ENCODE assay signal across 9 cellular contexts in genomic region chr12:124906606-124907261, GRCh38. TPM values are rescaled to one million over a fixed set of nuclear protein-coding genes. Genes with fewer than 3 reads are reported as not detected.
DNase-seq lines count a peak whose midpoint lies in the region; ATAC-seq, FAIRE-seq and TF ChIP-seq lines count a peak whose summit lies in the region.
"Had no signal": no experiment of that assay in that cellular context is flagged by ENCODE, and none has a peak within 500 bp of the region (broad histone marks: within the 10 kb centered on the region; RNA-seq: fewer than 3 reads in every experiment).

No MANE protein-coding gene starts in this region.

- TF ChIP-seq POLR2A in GM12891 (IDR thresholded peaks at IDR 0.05; ENCODE audit: low read depth, low read length), result no peak

- WGBS in iPS DF 6.9 (ENCODE audit: insufficient coverage, insufficient read length), result no CpG with 5 or more reads among the region's 2 CpGs

- peak; percentile 58 for ATAC-seq in HG02798 (IDR thresholded peaks at IDR 0.05; ENCODE audit: poor library complexity, unreplicated experiment)

- H3K4me3 ChIP-seq in iPS DF 6.9 (ENCODE audit: low read length), result no peak overlapping the region
- H3K4me3 ChIP-seq: skin epidermis had no signal

- DNase-seq in GM12891 (ENCODE audit: insufficient read length, low spot score) (peak; percentile 55), SK-MEL-5 (ENCODE audit: low read depth, low spot score) (peak; percentile 97), astrocyte of the hippocampus (ENCODE audit: low read depth, low spot score) (peak; percentile 95), iPS DF 6.9 (ENCODE audit: low read depth, low spot score) (peak; percentile 85), NCI-H82 treated with DMSO at 0.1 percent for 48 hours (lab: John Stamatoyannopoulos, UW; ENCODE audit: unreplicated experiment) (no peak), DMS79 (lab: John Stamatoyannopoulos, UW) (no peak)
- peak; percentile 78 to 89 for DNase-seq in stimulated activated CD4-positive, alpha-beta T cell treated with anti-CD3 and anti-CD28 coated beads, Interleukin-15, amount 100 ng/mL, for 48 hours (ENCODE audit: low read depth in 2 of 2)

- H3K9me3 ChIP-seq in iPS DF 6.9 (ENCODE audit: control insufficient read depth, insufficient read depth, low read length), result no peaks in the 10 kb centered on the region

- H3K4me1 ChIP-seq in iPS DF 6.9 (ENCODE audit: control insufficient read depth, insufficient read depth, low read length), result peaks cover 1% of the 10 kb centered on the region; the same call in 1 of the 2 replicates

- peaks cover 3% of the 10 kb centered on the region; the same call in 1 of the 2 replicates for H3K36me3 ChIP-seq in iPS DF 6.9 (ENCODE audit: control insufficient read depth, insufficient read depth, low read length)

- peak; percentile 62 for FAIRE-seq in GM12891 (lab: Jason Lieb, UNC)

- H3K27ac ChIP-seq in iPS DF 6.9 (ENCODE audit: low read length), result no peak overlapping the region
- H3K27ac ChIP-seq: skin epidermis had no signal

- in situ Hi-C loops in SK-MEL-5 (cut with HindIII; ENCODE audit: low pct_unique_long_range_greater_than_20kb, low sequenced_read_pairs), result no loop called here

- H3K27me3 ChIP-seq in iPS DF 6.9 (ENCODE audit: control insufficient read depth, insufficient read depth, low read length), result no peaks in the 10 kb centered on the region

TF ChIP-seq in GM12891, 5 proteins besides CTCF, POLR2A, EP300 and RAD21:
- TF ChIP-seq POU2F2 (IDR thresholded peaks at IDR 0.05; ENCODE audit: low read depth, low read length) (peak; percentile 71; the same call in 1 of the 2 replicates), PAX5 (IDR thresholded peaks at IDR 0.05; ENCODE audit: insufficient read depth, low read length, severe bottlenecking) (no peak)

RNA-seq across cellular contexts. Expression of gene UBC, which starts 7.7 kb away (rescaled TPM):
- polyA plus RNA-seq in GM12891 (2012; ENCODE audit: low read depth, missing spikeins), result 1,009 TPM
- total RNA-seq in SK-MEL-5 (2014; rRNA removed; shearing (Covaris generic)), result 1,930 and 2,016 TPM in 2 replicates
- 1,237 and 1,346 TPM in 2 replicates for polyA plus RNA-seq in SK-MEL-5 (2015; cell fraction: cytosol; rRNA removed)
- 572 and 599 TPM in 2 replicates for polyA plus RNA-seq in SK-MEL-5 (2015; cell fraction: nucleus; rRNA removed)

RNA-seq across cellular contexts. Expression of gene SCARB1, which starts 43.1 kb away (rescaled TPM):
- 93.0 TPM for polyA plus RNA-seq in GM12891 (2012; ENCODE audit: low read depth, missing spikeins)
- total RNA-seq in SK-MEL-5 (2014; rRNA removed; shearing (Covaris generic)), result 184 and 193 TPM in 2 replicates
- polyA plus RNA-seq in SK-MEL-5 (2015; cell fraction: cytosol; rRNA removed), result 980 and 1,065 TPM in 2 replicates
- polyA plus RNA-seq in SK-MEL-5 (2015; cell fraction: nucleus; rRNA removed), result 308 and 404 TPM in 2 replicates

Comparison
In these comparisons a context has a peak if more than half of its experiments do, and no peak if none do; other contexts are left out.
1. DNase-seq: peak in GM12891 (single experiment), SK-MEL-5 (single experiment), astrocyte of the hippocampus (single experiment), iPS DF 6.9 (single experiment) and stimulated activated CD4-positive, alpha-beta T cell treated with anti-CD3 and anti-CD28 coated beads, Interleukin-15, amount 100 ng/mL, for 48 hours (2 of 2); none in NCI-H82 treated with DMSO at 0.1 percent for 48 hours (single experiment) and DMS79 (single experiment).